Comparison of ENCODE assay signal across 29 cellular contexts in genomic region chr3:75059120-75059519, GRCh38.
"Had no signal": no experiment of that assay in that cellular context is flagged by ENCODE, and none has a peak within 500 bp of the region (broad histone marks: within the 10 kb centered on the region; RNA-seq: fewer than 3 reads in every experiment).

No MANE protein-coding gene starts in this region.

- H3K27ac ChIP-seq: ascending aorta, breast epithelium, coronary artery, dorsolateral prefrontal cortex, esophagus muscularis mucosa, foreskin keratinocyte, gastrocnemius medialis, heart left ventricle, WERI-Rb-1 had no signal

- ATAC-seq: activated CD4-positive, CD25-positive, alpha-beta regulatory T cell treated with anti-CD3 and anti-CD28 coated beads, Interleukin-2, amount 50 U/mL, for 24 hours; activated CD8-positive, alpha-beta T cell treated with anti-CD3 and anti-CD28 coated beads for 36 hours; activated T-cell treated with anti-CD3 and anti-CD28 coated beads, Interleukin-2, amount 50 U/mL, for 4 hours; activated T-helper 17 cell treated with anti-CD3 and anti-CD28 coated beads, Interleukin-2, amount 50 U/mL, for 72 hours; foreskin keratinocyte; gastrocnemius medialis; heart left ventricle; T-helper 17 cell had no signal

- DNase-seq: activated B cell treated with CpG ODN at 0.5 μM for 24 hours; activated CD4-positive, alpha-beta T cell treated with anti-CD3 and anti-CD28 coated beads for 48 hours; activated CD4-positive, alpha-beta T cell treated with anti-CD3 and anti-CD28 coated beads, Interleukin-2, amount 50 U/mL, for 1 hour; activated CD4-positive, alpha-beta T cell treated with anti-CD3 and anti-CD28 coated beads, Interleukin-2, amount 50 U/mL, for 48 hours; activated CD8-positive, alpha-beta memory T cell treated with anti-CD3 and anti-CD28 coated beads for 24 hours; activated CD8-positive, alpha-beta T cell treated with anti-CD3 and anti-CD28 coated beads for 36 hours; activated effector memory CD4-positive, alpha-beta T cell treated with Interleukin-2 at 50 U/mL for 16 hours; activated gamma-delta T cell treated with Interleukin-2 at 50 U/mL for 16 hours; activated naive CD4-positive, alpha-beta T cell treated with anti-CD3 and anti-CD28 coated beads, Interleukin-2, amount 50 U/mL, for 16 hours; activated naive CD4-positive, alpha-beta T cell treated with Interleukin-2 at 50 U/mL for 16 hours; activated T-cell treated with anti-CD3 and anti-CD28 coated beads, Interleukin-2, amount 50 U/mL, for 4 hours; dorsolateral prefrontal cortex; effector memory CD4-positive, alpha-beta T cell; endodermal cell; erythroblast; gastrocnemius medialis; glutamatergic neuron; heart left ventricle; T-helper 1 cell; T-helper 17 cell; T1000; WERI-Rb-1 had no signal

- H3K27me3 ChIP-seq: ascending aorta, breast epithelium, dorsolateral prefrontal cortex, esophagus muscularis mucosa, foreskin keratinocyte, gastrocnemius medialis, heart left ventricle had no signal

- H3K4me3 ChIP-seq: ascending aorta, breast epithelium, coronary artery, dorsolateral prefrontal cortex, esophagus muscularis mucosa, gastrocnemius medialis, heart left ventricle had no signal

- H3K36me3 ChIP-seq: ascending aorta, breast epithelium, esophagus muscularis mucosa, gastrocnemius medialis, heart left ventricle, WERI-Rb-1 had no signal

- H3K4me1 ChIP-seq: ascending aorta, breast epithelium, esophagus muscularis mucosa, foreskin keratinocyte, gastrocnemius medialis, heart left ventricle had no signal

- H3K9me3 ChIP-seq: breast epithelium, esophagus muscularis mucosa, gastrocnemius medialis had no signal
